9 cellular contexts compared by ENCODE assay signal in genomic region chr12:51827925-51828818, GRCh38. TPM values are rescaled to one million over a fixed set of nuclear protein-coding genes. Genes with fewer than 3 reads are reported as not detected.
DNase-seq lines count a peak whose midpoint lies in the region; TF ChIP-seq lines count a peak whose summit lies in the region.
"Had no signal": no experiment of that assay in that cellular context is flagged by ENCODE, and none has a peak within 500 bp of the region (broad histone marks: within the 10 kb centered on the region; RNA-seq: fewer than 3 reads in every experiment).

No MANE protein-coding gene starts in this region.

- H3K4me1 Mint-ChIP-seq in CD8-positive, alpha-beta memory T cell, result peaks cover 24 to 36% (median 34%) of the 10 kb centered on the region in 3 donors

- CTCF ChIA-PET in RWPE1 (lab: Yijun Ruan, JAX), result interaction anchor here (0.6 kb wide), 2 partner anchors 873 to 1372 kb away, joined by 3 read pairs; no protein-coding TSS in a partner anchor
- CTCF ChIA-PET in CD8-positive, alpha-beta memory T cell (lab: Charles Lee), result no interaction called here

- H3K36me3 ChIP-seq in GM23248 (ENCODE audit: low read depth), result no peaks in the 10 kb centered on the region
- H3K36me3 ChIP-seq in ectodermal cell (ENCODE audit: control insufficient read depth, insufficient read depth, low read length), result no peaks in the 10 kb centered on the region
- no peaks in the 10 kb centered on the region for H3K36me3 ChIP-seq in uterus
- H3K36me3 ChIP-seq in CD8-positive, alpha-beta memory T cell (ENCODE audit: insufficient read depth, low read length), result no peaks in the 10 kb centered on the region
- H3K36me3 ChIP-seq: heart right ventricle had no signal

- H3K4me3 ChIP-seq in GM23248 (no peak overlapping the region), ectodermal cell (ENCODE audit: insufficient read depth, low read depth, low read length) (no peak overlapping the region), uterus (no peak overlapping the region)
- H3K4me3 ChIP-seq in CD8-positive, alpha-beta memory T cell (ENCODE audit: low read length), result no peak overlapping the region
- H3K4me3 ChIP-seq: heart right ventricle had no signal

- TF ChIP-seq CTCF in RWPE1 (conservative IDR thresholded peaks at IDR 0.05; ENCODE audit: low read depth) (no peak), uterus (IDR thresholded peaks at IDR 0.05) (no peak)

- in situ Hi-C loops in GM23248 (cut with MboI), result loop anchor here (10.0 kb wide), 1 partner anchor 403 kb away; the partner anchor contains the start of gene SLC4A8

- H3K27ac ChIP-seq in GM23248 (no peak overlapping the region), RWPE1 (no peak overlapping the region), ectodermal cell (ENCODE audit: insufficient read depth, low read depth, low read length, poor library complexity, severe bottlenecking) (peak overlapping the region; percentile 53), uterus (no peak overlapping the region)
- no peak overlapping the region for H3K27ac ChIP-seq in CD8-positive, alpha-beta memory T cell (ENCODE audit: low read depth, low read length)
- H3K27ac ChIP-seq: heart right ventricle had no signal

- no peak overlapping the region for H2AFZ ChIP-seq in GM23248

- H3K4me1 ChIP-seq in GM23248 (ENCODE audit: insufficient read depth) (peaks cover 11% of the 10 kb centered on the region; the same call in 1 of the 2 replicates), ectodermal cell (ENCODE audit: control insufficient read depth, insufficient read depth, low read length) (peaks cover 47% of the 10 kb centered on the region), uterus (no peaks in the 10 kb centered on the region)
- H3K4me1 ChIP-seq in CD8-positive, alpha-beta memory T cell (ENCODE audit: insufficient read depth, low read length), result peaks cover 24% of the 10 kb centered on the region

- 40 to 46% methylated on average over 11 of the region's 11 CpGs for WGBS in GM23248 (ENCODE audit: low coverage in 1 of 2, low lambda C conversion rate in 2 of 2, missing lambda C conversion rate in 2 of 2), 2 experiments
- whole genome bisulfite sequencing in ectodermal cell, 2 experiments, result 77 to 79% methylated on average over 11 of the region's 11 CpGs

- no peaks in the 10 kb centered on the region for H3K79me2 ChIP-seq in GM23248 (ENCODE audit: insufficient read depth)

- H3K4me3 Mint-ChIP-seq in CD8-positive, alpha-beta memory T cell, result peak overlapping the region in 1 of 7 donors; percentile 30

- H3K27me3 Mint-ChIP-seq in CD8-positive, alpha-beta memory T cell, result peaks cover 27 to 35% of the 10 kb centered on the region in 2 donors

- H3K36me3 Mint-ChIP-seq in CD8-positive, alpha-beta memory T cell, result no peaks in the 10 kb centered on the region

- H3K9me3 Mint-ChIP-seq in CD8-positive, alpha-beta memory T cell, result no peaks in the 10 kb centered on the region

- DNase-seq in GM23248 (peak; percentile 79), RWPE1 (ENCODE audit: low spot score) (peak; percentile 36), uterus (no peak), medulla oblongata (ENCODE audit: extremely low spot score) (no peak), cerebellar cortex (ENCODE audit: low spot score) (no peak)
- peak; percentile 55 for DNase-seq in stimulated activated CD4-positive, alpha-beta T cell treated with anti-CD3 and anti-CD28 coated beads, Interleukin-12 subunit alpha, Interleukin-12 subunit beta, amount 100 ng/mL, for 4 hours
- DNase-seq in CD8-positive, alpha-beta memory T cell, result no peak
- DNase-seq: heart right ventricle had no signal

- peak overlapping the region; percentile 24 for H3K4me2 ChIP-seq in GM23248 (ENCODE audit: unreplicated experiment)

- H3K27me3 ChIP-seq in GM23248 (replicated peaks; ENCODE audit: insufficient read depth) (peaks cover 23% of the 10 kb centered on the region; the same call in 1 of the 2 replicates), ectodermal cell (ENCODE audit: control insufficient read depth, insufficient read depth, low read length, poor library complexity, severe bottlenecking) (no peaks in the 10 kb centered on the region), uterus (no peaks in the 10 kb centered on the region)
- peaks cover 8% of the 10 kb centered on the region for H3K27me3 ChIP-seq in CD8-positive, alpha-beta memory T cell (ENCODE audit: insufficient read depth, low read length, poor library complexity, severe bottlenecking)

- intact Hi-C loops in uterus (cut with DNase I; ENCODE audit: low total_unique reads), result no loop called here

- H3F3A ChIP-seq in GM23248 (ENCODE audit: insufficient read depth), result peaks cover 12% of the 10 kb centered on the region; the same call in 1 of the 2 replicates

- no peak for TF ChIP-seq POLR2A in uterus (IDR thresholded peaks at IDR 0.05)

- H3K9me2 ChIP-seq in GM23248 (ENCODE audit: insufficient read depth), result no peaks in the 10 kb centered on the region

- H3K9me3 ChIP-seq in GM23248 (ENCODE audit: low read depth) (no peaks in the 10 kb centered on the region), ectodermal cell (ENCODE audit: control insufficient read depth, low read length) (no peaks in the 10 kb centered on the region), uterus (no peaks in the 10 kb centered on the region)
- no peaks in the 10 kb centered on the region for H3K9me3 ChIP-seq in CD8-positive, alpha-beta memory T cell (ENCODE audit: low read length)
- H3K9me3 ChIP-seq: heart right ventricle had no signal

- no peaks in the 10 kb centered on the region for H4K20me1 ChIP-seq in GM23248 (ENCODE audit: insufficient read depth)

- peak overlapping the region in 1 of 8 donors; percentile 9 for H3K27ac Mint-ChIP-seq in CD8-positive, alpha-beta memory T cell

- POLR2A ChIA-PET in RWPE1 (lab: Yijun Ruan, JAX; ENCODE audit: low non-redundant PET), result no interaction called here
- POLR2A ChIA-PET in CD8-positive, alpha-beta memory T cell (lab: Charles Lee), result no interaction called here

- H3K9ac ChIP-seq in GM23248, result no peak overlapping the region

RNA-seq across cellular contexts. Expression of gene FIGNL2, which starts 20.3 kb away (rescaled TPM):
- 0.32 and 0.76 TPM in 2 replicates for total RNA-seq in GM23248 (2014; rRNA removed; shearing (Covaris generic))
- 0.13 and 0.23 TPM in 2 replicates for polyA plus RNA-seq in GM23248 (2016; fragmentation: Nextera tagmentation; extraction: Ambion mirVana)
- polyA plus RNA-seq in ectodermal cell (2013, experiment 1 of 4), result 46.8 TPM
- 50.3 TPM for polyA plus RNA-seq in ectodermal cell (2013, experiment 2 of 4)
- 41.4 TPM for polyA plus RNA-seq in ectodermal cell (2013, experiment 3 of 4)
- polyA plus RNA-seq in ectodermal cell (2013, experiment 4 of 4), result 43.2 TPM
- total RNA-seq in uterus, result 1 to 10 TPM in 2 of 4 donors, not detected in 2; 1.7 to 2.7 TPM
- under 1 TPM; 0.42 to 0.70 TPM for total RNA-seq in CD8-positive, alpha-beta memory T cell
- polyA plus RNA-seq in CD8-positive, alpha-beta memory T cell, result 0.12 TPM

RNA-seq across cellular contexts. Expression of gene ANKRD33, which starts 59.7 kb away (rescaled TPM):
- not detected in 2 replicates for total RNA-seq in GM23248 (2014; rRNA removed; shearing (Covaris generic))
- polyA plus RNA-seq in GM23248 (2016; fragmentation: Nextera tagmentation; extraction: Ambion mirVana), result not detected in 2 replicates
- polyA plus RNA-seq in ectodermal cell (2013, experiment 1 of 4), result 0.17 TPM
- polyA plus RNA-seq in ectodermal cell (2013, experiment 2 of 4), result 0.30 TPM
- polyA plus RNA-seq in ectodermal cell (2013, experiment 3 of 4), result 0.64 TPM
- 0.36 TPM for polyA plus RNA-seq in ectodermal cell (2013, experiment 4 of 4)
- 1 to 10 TPM in 1 of 4 donors, under 1 TPM in 2, not detected in 1; 0.14 to 2.9 (median 0.27) TPM for total RNA-seq in uterus
- total RNA-seq in CD8-positive, alpha-beta memory T cell, result not detected
- not detected for polyA plus RNA-seq in CD8-positive, alpha-beta memory T cell
- total RNA-seq: heart right ventricle had no signal

Comparison
In these comparisons a context has a peak if more than half of its experiments do, and no peak if none do; other contexts are left out.
1. DNase-seq: peak in GM23248 (single experiment), RWPE1 (single experiment) and stimulated activated CD4-positive, alpha-beta T cell treated with anti-CD3 and anti-CD28 coated beads, Interleukin-12 subunit alpha, Interleukin-12 subunit beta, amount 100 ng/mL, for 4 hours (single experiment); none in uterus (0 of 2), medulla oblongata (single experiment), CD8-positive, alpha-beta memory T cell (0 of 5) and cerebellar cortex (single experiment).